Comparison of ENCODE assay signal across 10 cellular contexts in genomic region chr15:64773606-64774555, GRCh38. TPM values are rescaled to one million over a fixed set of nuclear protein-coding genes. Genes with fewer than 3 reads are reported as not detected.
A peak's percentile ranks its signal among the peaks of the same experiment; 100 is the strongest.
DNase-seq lines count a peak whose midpoint lies in the region; ATAC-seq and TF ChIP-seq lines count a peak whose summit lies in the region.
"Had no signal": no experiment of that assay in that cellular context is flagged by ENCODE, and none has a peak within 500 bp of the region (broad histone marks: within the 10 kb centered on the region; RNA-seq: fewer than 3 reads in every experiment).

No MANE protein-coding gene starts in this region.

- H3K4me2 ChIP-seq in BLaER1: peak overlapping the region; percentile 94

- H3K4me3 ChIP-seq in BLaER1: no peak overlapping the region
- peak overlapping the region; percentile 62 for H3K4me3 ChIP-seq in fibroblast of villous mesenchyme (ENCODE audit: low read depth, low read length)

- H3K27me3 Mint-ChIP-seq in natural killer cell treated with Interleukin-12 subunit alpha and Interleukin-12 subunit beta and Interleukin-15 and Interleukin-18, amount 100 ng/mL, for 72 hours: peaks cover 3 to 7% of the 10 kb centered on the region in 2 donors

- no peaks in the 10 kb centered on the region for H3K9me3 ChIP-seq in BLaER1

- peak; percentile 9; the same call in 2 of the 3 replicates for ATAC-seq in SK-N-SH treated with all-trans-retinoic acid at 6 μM for 48 hours
- no peak for ATAC-seq in natural killer cell treated with Interleukin-12 subunit alpha and Interleukin-12 subunit beta and Interleukin-15 and Interleukin-18, amount 100 ng/mL, for 72 hours
- ATAC-seq in activated CD4-positive, CD25-positive, alpha-beta regulatory T cell treated with anti-CD3 and anti-CD28 coated beads, Interleukin-2, amount 50 U/mL, for 24 hours: no peak
- ATAC-seq in HG03280 (IDR thresholded peaks at IDR 0.05; ENCODE audit: unreplicated experiment): no peak

- H4K20me1 ChIP-seq in BLaER1: peaks cover 13% of the 10 kb centered on the region

- no peak overlapping the region for H3K27ac ChIP-seq in BLaER1

- no peaks in the 10 kb centered on the region for H3K36me3 ChIP-seq in BLaER1

- H3K9ac ChIP-seq in BLaER1: no peak overlapping the region

- H3K4me1 Mint-ChIP-seq in natural killer cell treated with Interleukin-12 subunit alpha and Interleukin-12 subunit beta and Interleukin-15 and Interleukin-18, amount 100 ng/mL, for 72 hours (ENCODE audit: low read depth in 2 of 2): peaks cover 4 to 7% of the 10 kb centered on the region in 2 donors

- H3K27me3 ChIP-seq in BLaER1: peaks cover 61% of the 10 kb centered on the region

- no peak for DNase-seq in fibroblast of villous mesenchyme (ENCODE audit: low read depth)
- no peak for DNase-seq in natural killer cell treated with Interleukin-12 subunit alpha and Interleukin-12 subunit beta and Interleukin-15 and Interleukin-18, amount 100 ng/mL, for 72 hours (ENCODE audit: low spot score)
- DNase-seq in DMS153 (lab: John Stamatoyannopoulos, UW): no peak
- DNase-seq in stimulated activated CD4-positive, alpha-beta T cell treated with anti-CD3 and anti-CD28 coated beads, Interleukin-12 subunit alpha, Interleukin-12 subunit beta, amount 100 ng/mL, for 4 hours: no peak
- DNase-seq: central memory CD4-positive, alpha-beta T cell; NCI-H1694 treated with DMSO at 0.1 percent for 48 hours had no signal

- peaks cover 24% of the 10 kb centered on the region for H3K4me1 ChIP-seq in BLaER1

- TF ChIP-seq CTCF in fibroblast of villous mesenchyme (IDR thresholded peaks at IDR 0.05; ENCODE audit: insufficient read depth, low read depth, low read length): no peak

- H3K4me3 Mint-ChIP-seq in natural killer cell treated with Interleukin-12 subunit alpha and Interleukin-12 subunit beta and Interleukin-15 and Interleukin-18, amount 100 ng/mL, for 72 hours: peak overlapping the region; percentile 47

- peak overlapping the region in 1 of 2 donors; percentile 60 for H3K27ac Mint-ChIP-seq in natural killer cell treated with Interleukin-12 subunit alpha and Interleukin-12 subunit beta and Interleukin-15 and Interleukin-18, amount 100 ng/mL, for 72 hours

- no peaks in the 10 kb centered on the region for H3K36me3 Mint-ChIP-seq in natural killer cell treated with Interleukin-12 subunit alpha and Interleukin-12 subunit beta and Interleukin-15 and Interleukin-18, amount 100 ng/mL, for 72 hours

- no peaks in the 10 kb centered on the region for H3K9me3 Mint-ChIP-seq in natural killer cell treated with Interleukin-12 subunit alpha and Interleukin-12 subunit beta and Interleukin-15 and Interleukin-18, amount 100 ng/mL, for 72 hours

TF ChIP-seq in SK-N-SH treated with all-trans-retinoic acid at 6 μM for 48 hours, 23 proteins besides CTCF, POLR2A, EP300 and RAD21:
- TF ChIP-seq ESRRG (CRISPR knock-in tag; IDR thresholded peaks at IDR 0.05) (no peak), TSHZ2 (CRISPR knock-in tag; IDR thresholded peaks at IDR 0.05) (no peak), ZFP3 (CRISPR knock-in tag; IDR thresholded peaks at IDR 0.05) (no peak), CREB5 (CRISPR knock-in tag; IDR thresholded peaks at IDR 0.05; ENCODE audit: low read depth) (no peak), ZC3H10 (CRISPR knock-in tag; IDR thresholded peaks at IDR 0.05) (no peak), RARB (CRISPR knock-in tag; IDR thresholded peaks at IDR 0.05) (no peak), TCF4 (CRISPR knock-in tag; IDR thresholded peaks at IDR 0.05; ENCODE audit: borderline replicate concordance) (no peak), ZNF8 (CRISPR knock-in tag; IDR thresholded peaks at IDR 0.05) (no peak), BACH2 (CRISPR knock-in tag; IDR thresholded peaks at IDR 0.05; ENCODE audit: borderline replicate concordance) (no peak), TOX (CRISPR knock-in tag; IDR thresholded peaks at IDR 0.05; ENCODE audit: borderline replicate concordance) (no peak), PATZ1 (CRISPR knock-in tag; IDR thresholded peaks at IDR 0.05; ENCODE audit: borderline replicate concordance) (no peak), OSR1 (CRISPR knock-in tag; IDR thresholded peaks at IDR 0.05) (no peak), CSDC2 (CRISPR knock-in tag; IDR thresholded peaks at IDR 0.05) (no peak), CSRNP3 (CRISPR knock-in tag; IDR thresholded peaks at IDR 0.05) (no peak), ZNF70 (CRISPR knock-in tag; IDR thresholded peaks at IDR 0.05) (no peak), GLIS3 (CRISPR knock-in tag; IDR thresholded peaks at IDR 0.05) (no peak)

RNA-seq across cellular contexts. Expression of gene RBPMS2, which starts 1.5 kb away (rescaled TPM):
- total RNA-seq in fibroblast of villous mesenchyme: under 0.01 TPM in 1 of 2 replicates, not detected in the other
- 1 to 10 TPM in 1 of 2 donors, under 1 TPM in 1; 0.33 to 1.7 TPM for total RNA-seq in natural killer cell treated with Interleukin-12 subunit alpha and Interleukin-12 subunit beta and Interleukin-15 and Interleukin-18, amount 100 ng/mL, for 72 hours

RNA-seq across cellular contexts. Expression of gene PIF1, which starts 51.6 kb away (rescaled TPM):
- 9.7 and 11.2 TPM in 2 replicates for total RNA-seq in fibroblast of villous mesenchyme
- 10 to 100 TPM; 24.7 to 91.9 TPM for total RNA-seq in natural killer cell treated with Interleukin-12 subunit alpha and Interleukin-12 subunit beta and Interleukin-15 and Interleukin-18, amount 100 ng/mL, for 72 hours
